1 cellular context compared by ENCODE assay signal in the genomic region with DNA sequence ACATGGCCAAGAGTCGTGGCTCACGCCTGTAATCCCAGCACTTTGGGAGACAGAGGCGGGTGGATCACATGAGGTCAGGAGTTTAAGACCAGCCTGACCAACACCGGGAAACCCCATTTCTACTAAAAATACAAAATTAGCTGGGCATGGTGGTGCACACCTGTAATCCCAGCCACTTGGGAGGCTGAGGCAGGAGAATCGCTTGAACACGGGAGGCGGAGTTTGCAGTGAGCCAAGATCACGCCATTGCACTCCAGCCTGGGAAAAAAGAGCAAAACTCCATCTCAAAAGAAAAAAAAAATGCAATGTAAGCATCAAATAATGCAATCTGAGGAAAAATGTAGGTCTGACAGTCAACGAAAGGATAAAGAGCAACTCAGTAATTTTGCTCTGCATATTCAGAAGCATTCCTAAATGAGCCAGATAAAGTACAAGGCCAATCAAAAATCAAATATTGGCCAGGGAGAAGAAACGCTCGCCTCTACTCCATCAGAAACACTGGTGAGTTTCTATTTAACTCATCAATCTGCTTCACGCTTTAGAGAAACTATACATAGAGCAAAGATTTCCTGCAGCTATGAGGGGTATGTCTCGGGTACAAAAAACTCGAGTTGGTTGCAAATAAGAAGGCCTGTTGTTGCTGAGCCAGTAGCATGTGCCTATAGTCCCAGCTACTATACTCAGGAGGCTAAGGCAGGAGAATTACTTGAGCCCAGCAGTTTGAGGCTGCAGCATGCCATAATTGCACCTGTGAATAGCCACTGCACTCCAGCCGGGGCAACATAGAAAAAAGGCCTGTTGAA.
TF ChIP-seq lines count a peak whose summit lies in the region.

No MANE protein-coding gene starts in this region.

TF ChIP-seq in GM23338, 12 proteins besides CTCF, POLR2A, EP300 and RAD21:
- TF ChIP-seq EZH2phosphoT487 (IDR thresholded peaks at IDR 0.05; ENCODE audit: unreplicated experiment) (no peak), ZNF331 (CRISPR knock-in tag; IDR thresholded peaks at IDR 0.05; ENCODE audit: low read depth) (no peak), EZH2 (IDR thresholded peaks at IDR 0.05; ENCODE audit: low read depth, unreplicated experiment) (no peak), ZNF114 (CRISPR knock-in tag; IDR thresholded peaks at IDR 0.05) (no peak), POLR2AphosphoS5 (IDR thresholded peaks at IDR 0.05; ENCODE audit: low read depth) (no peak), JUNB (IDR thresholded peaks at IDR 0.05; ENCODE audit: unreplicated experiment) (no peak), CREB1 (CRISPR knock-in tag; IDR thresholded peaks at IDR 0.05; ENCODE audit: low read depth) (no peak)
- TF ChIP-seq, protein P1, sequence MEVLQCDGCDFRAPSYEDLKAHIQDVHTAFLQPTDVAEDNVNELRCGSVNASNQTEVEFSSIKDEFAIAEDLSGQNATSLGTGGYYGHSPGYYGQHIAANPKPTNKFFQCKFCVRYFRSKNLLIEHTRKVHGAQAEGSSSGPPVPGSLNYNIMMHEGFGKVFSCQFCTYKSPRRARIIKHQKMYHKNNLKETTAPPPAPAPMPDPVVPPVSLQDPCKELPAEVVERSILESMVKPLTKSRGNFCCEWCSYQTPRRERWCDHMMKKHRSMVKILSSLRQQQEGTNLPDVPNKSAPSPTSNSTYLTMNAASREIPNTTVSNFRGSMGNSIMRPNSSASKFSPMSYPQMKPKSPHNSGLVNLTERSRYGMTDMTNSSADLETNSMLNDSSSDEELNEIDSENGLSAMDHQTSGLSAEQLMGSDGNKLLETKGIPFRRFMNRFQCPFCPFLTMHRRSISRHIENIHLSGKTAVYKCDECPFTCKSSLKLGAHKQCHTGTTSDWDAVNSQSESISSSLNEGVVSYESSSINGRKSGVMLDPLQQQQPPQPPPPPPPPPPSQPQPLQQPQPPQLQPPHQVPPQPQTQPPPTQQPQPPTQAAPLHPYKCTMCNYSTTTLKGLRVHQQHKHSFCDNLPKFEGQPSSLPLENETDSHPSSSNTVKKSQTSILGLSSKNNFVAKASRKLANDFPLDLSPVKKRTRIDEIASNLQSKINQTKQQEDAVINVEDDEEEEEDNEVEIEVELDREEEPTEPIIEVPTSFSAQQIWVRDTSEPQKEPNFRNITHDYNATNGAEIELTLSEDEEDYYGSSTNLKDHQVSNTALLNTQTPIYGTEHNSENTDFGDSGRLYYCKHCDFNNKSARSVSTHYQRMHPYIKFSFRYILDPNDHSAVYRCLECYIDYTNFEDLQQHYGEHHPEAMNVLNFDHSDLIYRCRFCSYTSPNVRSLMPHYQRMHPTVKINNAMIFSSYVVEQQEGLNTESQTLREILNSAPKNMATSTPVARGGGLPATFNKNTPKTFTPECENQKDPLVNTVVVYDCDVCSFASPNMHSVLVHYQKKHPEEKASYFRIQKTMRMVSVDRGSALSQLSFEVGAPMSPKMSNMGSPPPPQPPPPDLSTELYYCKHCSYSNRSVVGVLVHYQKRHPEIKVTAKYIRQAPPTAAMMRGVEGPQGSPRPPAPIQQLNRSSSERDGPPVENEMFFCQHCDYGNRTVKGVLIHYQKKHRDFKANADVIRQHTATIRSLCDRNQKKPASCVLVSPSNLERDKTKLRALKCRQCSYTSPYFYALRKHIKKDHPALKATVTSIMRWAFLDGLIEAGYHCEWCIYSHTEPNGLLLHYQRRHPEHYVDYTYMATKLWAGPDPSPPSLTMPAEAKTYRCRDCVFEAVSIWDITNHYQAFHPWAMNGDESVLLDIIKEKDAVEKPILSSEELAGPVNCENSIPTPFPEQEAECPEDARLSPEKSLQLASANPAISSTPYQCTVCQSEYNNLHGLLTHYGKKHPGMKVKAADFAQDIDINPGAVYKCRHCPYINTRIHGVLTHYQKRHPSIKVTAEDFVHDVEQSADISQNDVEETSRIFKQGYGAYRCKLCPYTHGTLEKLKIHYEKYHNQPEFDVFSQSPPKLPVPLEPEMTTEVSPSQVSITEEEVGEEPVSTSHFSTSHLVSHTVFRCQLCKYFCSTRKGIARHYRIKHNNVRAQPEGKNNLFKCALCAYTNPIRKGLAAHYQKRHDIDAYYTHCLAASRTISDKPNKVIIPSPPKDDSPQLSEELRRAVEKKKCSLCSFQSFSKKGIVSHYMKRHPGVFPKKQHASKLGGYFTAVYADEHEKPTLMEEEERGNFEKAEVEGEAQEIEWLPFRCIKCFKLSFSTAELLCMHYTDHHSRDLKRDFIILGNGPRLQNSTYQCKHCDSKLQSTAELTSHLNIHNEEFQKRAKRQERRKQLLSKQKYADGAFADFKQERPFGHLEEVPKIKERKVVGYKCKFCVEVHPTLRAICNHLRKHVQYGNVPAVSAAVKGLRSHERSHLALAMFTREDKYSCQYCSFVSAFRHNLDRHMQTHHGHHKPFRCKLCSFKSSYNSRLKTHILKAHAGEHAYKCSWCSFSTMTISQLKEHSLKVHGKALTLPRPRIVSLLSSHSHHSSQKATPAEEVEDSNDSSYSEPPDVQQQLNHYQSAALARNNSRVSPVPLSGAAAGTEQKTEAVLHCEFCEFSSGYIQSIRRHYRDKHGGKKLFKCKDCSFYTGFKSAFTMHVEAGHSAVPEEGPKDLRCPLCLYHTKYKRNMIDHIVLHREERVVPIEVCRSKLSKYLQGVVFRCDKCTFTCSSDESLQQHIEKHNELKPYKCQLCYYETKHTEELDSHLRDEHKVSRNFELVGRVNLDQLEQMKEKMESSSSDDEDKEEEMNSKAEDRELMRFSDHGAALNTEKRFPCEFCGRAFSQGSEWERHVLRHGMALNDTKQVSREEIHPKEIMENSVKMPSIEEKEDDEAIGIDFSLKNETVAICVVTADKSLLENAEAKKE (CRISPR knock-in tag; IDR thresholded peaks at IDR 0.05), result no peak
- TF ChIP-seq, protein P2, sequence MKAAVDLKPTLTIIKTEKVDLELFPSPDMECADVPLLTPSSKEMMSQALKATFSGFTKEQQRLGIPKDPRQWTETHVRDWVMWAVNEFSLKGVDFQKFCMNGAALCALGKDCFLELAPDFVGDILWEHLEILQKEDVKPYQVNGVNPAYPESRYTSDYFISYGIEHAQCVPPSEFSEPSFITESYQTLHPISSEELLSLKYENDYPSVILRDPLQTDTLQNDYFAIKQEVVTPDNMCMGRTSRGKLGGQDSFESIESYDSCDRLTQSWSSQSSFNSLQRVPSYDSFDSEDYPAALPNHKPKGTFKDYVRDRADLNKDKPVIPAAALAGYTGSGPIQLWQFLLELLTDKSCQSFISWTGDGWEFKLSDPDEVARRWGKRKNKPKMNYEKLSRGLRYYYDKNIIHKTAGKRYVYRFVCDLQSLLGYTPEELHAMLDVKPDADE (IDR thresholded peaks at IDR 0.05), result no peak
- TF ChIP-seq, protein P3, sequence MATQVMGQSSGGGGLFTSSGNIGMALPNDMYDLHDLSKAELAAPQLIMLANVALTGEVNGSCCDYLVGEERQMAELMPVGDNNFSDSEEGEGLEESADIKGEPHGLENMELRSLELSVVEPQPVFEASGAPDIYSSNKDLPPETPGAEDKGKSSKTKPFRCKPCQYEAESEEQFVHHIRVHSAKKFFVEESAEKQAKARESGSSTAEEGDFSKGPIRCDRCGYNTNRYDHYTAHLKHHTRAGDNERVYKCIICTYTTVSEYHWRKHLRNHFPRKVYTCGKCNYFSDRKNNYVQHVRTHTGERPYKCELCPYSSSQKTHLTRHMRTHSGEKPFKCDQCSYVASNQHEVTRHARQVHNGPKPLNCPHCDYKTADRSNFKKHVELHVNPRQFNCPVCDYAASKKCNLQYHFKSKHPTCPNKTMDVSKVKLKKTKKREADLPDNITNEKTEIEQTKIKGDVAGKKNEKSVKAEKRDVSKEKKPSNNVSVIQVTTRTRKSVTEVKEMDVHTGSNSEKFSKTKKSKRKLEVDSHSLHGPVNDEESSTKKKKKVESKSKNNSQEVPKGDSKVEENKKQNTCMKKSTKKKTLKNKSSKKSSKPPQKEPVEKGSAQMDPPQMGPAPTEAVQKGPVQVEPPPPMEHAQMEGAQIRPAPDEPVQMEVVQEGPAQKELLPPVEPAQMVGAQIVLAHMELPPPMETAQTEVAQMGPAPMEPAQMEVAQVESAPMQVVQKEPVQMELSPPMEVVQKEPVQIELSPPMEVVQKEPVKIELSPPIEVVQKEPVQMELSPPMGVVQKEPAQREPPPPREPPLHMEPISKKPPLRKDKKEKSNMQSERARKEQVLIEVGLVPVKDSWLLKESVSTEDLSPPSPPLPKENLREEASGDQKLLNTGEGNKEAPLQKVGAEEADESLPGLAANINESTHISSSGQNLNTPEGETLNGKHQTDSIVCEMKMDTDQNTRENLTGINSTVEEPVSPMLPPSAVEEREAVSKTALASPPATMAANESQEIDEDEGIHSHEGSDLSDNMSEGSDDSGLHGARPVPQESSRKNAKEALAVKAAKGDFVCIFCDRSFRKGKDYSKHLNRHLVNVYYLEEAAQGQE (IDR thresholded peaks at IDR 0.05; ENCODE audit: unreplicated experiment), result no peak
TF ChIP-seq in GM23338: peak in this region for 0.
